Comparison of ENCODE assay signal across 27 cellular contexts in genomic region chr15:101346928-101347327, GRCh38. TPM values are rescaled to one million over a fixed set of nuclear protein-coding genes. Genes with fewer than 3 reads are reported as not detected.
DNase-seq lines count a peak whose midpoint lies in the region; ATAC-seq, FAIRE-seq and TF ChIP-seq lines count a peak whose summit lies in the region.
"Had no signal": no experiment of that assay in that cellular context is flagged by ENCODE, and none has a peak within 500 bp of the region (broad histone marks: within the 10 kb centered on the region; RNA-seq: fewer than 3 reads in every experiment).

No MANE protein-coding gene starts in this region.

- no peaks in the 10 kb centered on the region for H3K36me3 Mint-ChIP-seq in Calu3 (ENCODE audit: insufficient read depth, unreplicated experiment)
- H3K36me3 Mint-ChIP-seq: activated naive CD4-positive, alpha-beta T cell treated with anti-CD3 and anti-CD28 coated beads, Interleukin-2, amount 50 U/mL, for 72 hours; CD14-positive monocyte; T-cell had no signal

- TF ChIP-seq EP300 in K562 (IDR thresholded peaks at IDR 0.05; ENCODE audit: low read length), result no peak

- peaks cover 28% of the 10 kb centered on the region for H3K4me1 Mint-ChIP-seq in Calu3 (ENCODE audit: low read depth, unreplicated experiment)
- H3K4me1 Mint-ChIP-seq: T-cell had no signal

- POLR2A ChIA-PET in K562 (lab: Yijun Ruan, JAX), result interaction anchor here (0.5 to 1.5 kb wide), 3 partner anchors 11 to 244 kb away, joined by 3 to 5 read pairs (median 4); no protein-coding TSS in a partner anchor

- no peak overlapping the region for H3K27ac Mint-ChIP-seq in Calu3 (ENCODE audit: unreplicated experiment)
- H3K27ac Mint-ChIP-seq: activated naive CD4-positive, alpha-beta T cell treated with anti-CD3 and anti-CD28 coated beads, Interleukin-2, amount 50 U/mL, for 72 hours; CD14-positive monocyte; nephron progenitor cell; stimulated activated naive CD8-positive, alpha-beta T cell treated with anti-CD3 and anti-CD28 coated beads, Interleukin-15, Interleukin-2, amounts not matched to agents 100 ng/mL and 50 ng/mL, for 24 hours; T-cell had no signal

- no peak for DNase-seq in Calu3
- DNase-seq in K562 (ENCODE audit: extremely low read depth in 1 of 4, low spot score in 3 of 4), result no peak
- peak; percentile 17 for DNase-seq in globus pallidus (ENCODE audit: low spot score)
- DNase-seq in substantia nigra (lab: John Stamatoyannopoulos, UW), result no peak
- no peak for DNase-seq in NCI-H146 (lab: John Stamatoyannopoulos, UW)
- DNase-seq in central memory CD4-positive, alpha-beta T cell, result no peak
- DNase-seq: activated CD4-positive, alpha-beta T cell treated with anti-CD3 and anti-CD28 coated beads for 4 hours; activated effector memory CD4-positive, alpha-beta T cell treated with Interleukin-2 at 50 U/mL for 16 hours; aorta; cortex of kidney; DND-41; erythroblast; foreskin keratinocyte; GF-D8; KG1; MM.1S; NCI-H2029; NCI-H510A treated with DMSO at 0.1 percent for 48 hours; nephron progenitor cell; T-cell; thyroid gland; WERI-Rb-1 had no signal

- no peaks in the 10 kb centered on the region for H3K36me3 ChIP-seq in K562 (ENCODE audit: control insufficient read depth, insufficient read depth, low read length)
- H3K36me3 ChIP-seq: SJSA1, thyroid gland, WERI-Rb-1 had no signal

- no peak for TF ChIP-seq CTCF in Calu3 (IDR thresholded peaks at IDR 0.05; ENCODE audit: unreplicated experiment)
- no peak for TF ChIP-seq CTCF in K562 (IDR thresholded peaks at IDR 0.05 in 2 of 3, conservative IDR thresholded peaks at IDR 0.05 in 1 of 3; ENCODE audit: insufficient read depth in 2 of 3, low read depth in 1 of 3, low read length in 3 of 3)

- H3K9me3 Mint-ChIP-seq in Calu3 (ENCODE audit: low read depth, unreplicated experiment), result no peaks in the 10 kb centered on the region
- H3K9me3 Mint-ChIP-seq: activated naive CD4-positive, alpha-beta T cell treated with anti-CD3 and anti-CD28 coated beads, Interleukin-2, amount 50 U/mL, for 72 hours; nephron progenitor cell; stimulated activated naive CD8-positive, alpha-beta T cell treated with anti-CD3 and anti-CD28 coated beads, Interleukin-15, Interleukin-2, amounts not matched to agents 100 ng/mL and 50 ng/mL, for 24 hours; T-cell had no signal

- no peak overlapping the region for H3K4me2 ChIP-seq in K562 (ENCODE audit: insufficient read depth, low read length)

- BruUV-seq in Calu3 (replicated peaks; lab: Mats Ljungman, UMichigan), result no TSS peak
- no TSS peak for BruUV-seq in K562 (replicated peaks; lab: Mats Ljungman, UMichigan)

- H3K27me3 ChIP-seq in K562 (ENCODE audit: control insufficient read depth in 2 of 2, insufficient read depth in 2 of 2, low read length in 2 of 2), result peaks cover 0 to 21% of the 10 kb centered on the region in 2 experiments; a peak in 1 of 5 replicates
- H3K27me3 ChIP-seq: foreskin keratinocyte, thyroid gland had no signal

- TF ChIP-seq POLR2A in K562 (conservative IDR thresholded peaks at IDR 0.05), result no peak

- in situ Hi-C loops in K562 (cut with MboI), result no loop called here

- no peaks in the 10 kb centered on the region for H3K9me1 ChIP-seq in K562 (ENCODE audit: control insufficient read depth, insufficient read depth, low read length)

- no peak overlapping the region for H2AFZ ChIP-seq in K562 (ENCODE audit: low read depth, low read length)

- ATAC-seq in K562 (no peak), GM18867 (IDR thresholded peaks at IDR 0.05; ENCODE audit: unreplicated experiment) (no peak)
- ATAC-seq: activated naive CD4-positive, alpha-beta T cell treated with anti-CD3 and anti-CD28 coated beads, Interleukin-2, amount 50 U/mL, for 72 hours; foreskin keratinocyte; T-cell had no signal

- H3K27ac ChIP-seq in K562 (ENCODE audit: extremely low read depth, low read depth, low read length), result no peak overlapping the region
- peak overlapping the region; percentile 8 for H3K27ac ChIP-seq in substantia nigra (ENCODE audit: low read depth, low read length, poor library complexity, severe bottlenecking)
- H3K27ac ChIP-seq: foreskin keratinocyte, SJSA1, thyroid gland, WERI-Rb-1 had no signal

- H3K9ac ChIP-seq in K562 (ENCODE audit: insufficient read depth in 1 of 2, low read depth in 2 of 2, low read length in 2 of 2), result no peak overlapping the region

- no peaks in the 10 kb centered on the region for H4K20me1 ChIP-seq in K562 (replicated peaks; ENCODE audit: control insufficient read depth, insufficient read depth, low read length)

- intact Hi-C loops in Calu3 (cut with micrococcal nuclease; ENCODE audit: unreplicated experiment) (no loop called here), K562 (cut with micrococcal nuclease) (no loop called here)

- CTCF ChIA-PET in Calu3 (lab: Charles Lee) (no interaction called here), K562 (lab: Yijun Ruan, JAX; ENCODE audit: low intra/inter-chr PET ratio) (no interaction called here)

- no peaks in the 10 kb centered on the region for H3K27me3 Mint-ChIP-seq in Calu3 (ENCODE audit: unreplicated experiment)

- H3K4me1 ChIP-seq in K562 (replicated peaks in 1 of 2; ENCODE audit: control insufficient read depth in 2 of 2, insufficient read depth in 2 of 2, low read length in 2 of 2), result no peaks in the 10 kb centered on the region; a peak in 1 of 5 replicates
- H3K4me1 ChIP-seq: foreskin keratinocyte, SJSA1 had no signal

- H3K4me3 Mint-ChIP-seq in Calu3 (ENCODE audit: low read depth, unreplicated experiment), result peak overlapping the region; percentile 26
- H3K4me3 Mint-ChIP-seq: nephron progenitor cell; stimulated activated naive CD8-positive, alpha-beta T cell treated with anti-CD3 and anti-CD28 coated beads, Interleukin-15, Interleukin-2, amounts not matched to agents 100 ng/mL and 50 ng/mL, for 24 hours; T-cell had no signal

- no peaks in the 10 kb centered on the region for H3K9me3 ChIP-seq in K562 (replicated peaks; ENCODE audit: control insufficient read depth, insufficient read depth, low read depth, low read length)
- H3K9me3 ChIP-seq: SJSA1, thyroid gland had no signal

- 36% methylated on average over 5 of the region's 5 CpGs for WGBS in K562 (ENCODE audit: insufficient coverage, low coverage, missing lambda C conversion rate)

- no peak overlapping the region for H3K4me3 ChIP-seq in K562
- H3K4me3 ChIP-seq: SJSA1, thyroid gland had no signal

- H3K79me2 ChIP-seq in K562 (ENCODE audit: control insufficient read depth, insufficient read depth, low read length), result no peaks in the 10 kb centered on the region

- FAIRE-seq in K562 (lab: Jason Lieb, UNC), result no peak

- no peak for TF ChIP-seq RAD21 in K562 (CRISPR knock-in tag; conservative IDR thresholded peaks at IDR 0.05 in 1 of 2, IDR thresholded peaks at IDR 0.05 in 1 of 2)

TF ChIP-seq in K562, 482 proteins besides CTCF, POLR2A, EP300 and RAD21:
- TF ChIP-seq CXXC5 (CRISPR knock-in tag; IDR thresholded peaks at IDR 0.05), result no peak
- TF ChIP-seq ZZZ3 (IDR thresholded peaks at IDR 0.05), result no peak
- TF ChIP-seq ZNF583 (CRISPR knock-in tag; IDR thresholded peaks at IDR 0.05), result no peak
- no peak for TF ChIP-seq ZNF395 (CRISPR knock-in tag; IDR thresholded peaks at IDR 0.05)
- no peak for TF ChIP-seq TSC22D4 (tag; IDR thresholded peaks at IDR 0.05)
- TF ChIP-seq ASH1L (IDR thresholded peaks at IDR 0.05; ENCODE audit: borderline replicate concordance, low read depth, partially characterized antibody), result no peak
- TF ChIP-seq KDM1A (IDR thresholded peaks at IDR 0.05), result peak; percentile 19 to 43; a peak in 1 of 4 replicates
- TF ChIP-seq SAP30 (IDR thresholded peaks at IDR 0.05; ENCODE audit: borderline replicate concordance, insufficient read depth, low read depth, low read length, poor library complexity, severe bottlenecking), result no peak

RNA-seq across cellular contexts. Expression of gene SNRPA1, which starts 51.9 kb away (rescaled TPM):
- total RNA-seq in Calu3 (2022) (123 and 140 TPM in 2 replicates), K562 (2014; rRNA removed) (138 and 162 TPM in 2 replicates), K562 (2014; rRNA removed; fragmentation: Illumina TruSeq; extraction: Trizol) (78.1 and 97.1 TPM in 2 replicates), K562 (2015; rRNA removed; fragmentation: Illumina TruSeq; extraction: Trizol) (61.8 and 62.7 TPM in 2 replicates), K562 (2021) (152 and 166 TPM in 2 replicates)
- 76.5 and 145 TPM in 2 replicates for total RNA-seq in K562 (2011; cell fraction: chromatin; rRNA removed; ENCODE audit: low replicate concordance)
- 47.7 and 55.3 TPM in 2 replicates for total RNA-seq in K562 (2011; cell fraction: nucleolus; rRNA removed)
- 91.1 and 108 TPM in 2 replicates for total RNA-seq in K562 (2011; cell fraction: nucleoplasm; rRNA removed)
- polyA plus RNA-seq in K562 (2011; rRNA removed) (224 and 245 TPM in 2 replicates), K562 (2014; fragmentation: Illumina TruSeq; extraction: Trizol) (189 and 206 TPM in 2 replicates), K562 (2014; fragmentation: Nextera tagmentation; extraction: Ambion mirVana) (100 to 1,000 TPM; 212 to 214 TPM), K562 (2014; rRNA removed) (229 and 233 TPM in 2 replicates)
- 79.9 and 192 TPM in 2 replicates for polyA plus RNA-seq in K562 (2011; cell fraction: cytosol; rRNA removed)
- 123 and 248 TPM in 2 replicates for polyA plus RNA-seq in K562 (2011; cell fraction: nucleus; rRNA removed)
- polyA plus RNA-seq in K562 (2012), result 98.3 and 217 TPM in 2 replicates
- 101 and 108 TPM in 2 replicates for polyA minus RNA-seq in K562 (2011; rRNA and poly(A)+ RNA removed)
- 52.9 and 57.5 TPM in 2 replicates for polyA minus RNA-seq in K562 (2011; cell fraction: cytosol; rRNA and poly(A)+ RNA removed)
- polyA minus RNA-seq in K562 (2011; cell fraction: nucleus; rRNA and poly(A)+ RNA removed), result 29.2 and 46.7 TPM in 2 replicates
